In the genomic region with DNA sequence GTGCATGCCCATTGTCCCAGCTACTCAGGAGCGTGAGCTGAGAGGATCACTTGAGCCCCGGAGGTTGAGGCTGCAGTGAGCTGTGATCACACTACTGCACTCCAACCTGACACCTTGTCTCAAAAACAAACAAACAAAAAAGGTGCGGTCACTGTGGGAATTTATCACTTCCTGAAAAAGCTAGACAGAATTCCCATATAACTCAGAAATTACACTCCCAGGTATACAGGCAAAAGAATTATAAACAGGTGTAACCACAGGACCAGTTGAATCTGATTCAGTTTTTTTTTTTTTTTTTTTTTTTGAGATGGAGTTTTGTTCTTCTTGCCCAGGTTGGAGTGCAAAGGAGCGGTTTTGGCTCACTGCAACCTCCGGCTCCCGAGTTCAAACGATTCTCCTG, we compare ENCODE assay signal across 1 cellular context.
TF ChIP-seq lines count a peak whose summit lies in the region.

No MANE protein-coding gene starts in this region.

TF ChIP-seq in HepG2, 621 proteins besides CTCF, POLR2A, EP300 and RAD21:
- no peak for TF ChIP-seq MAFF (IDR thresholded peaks at IDR 0.05; ENCODE audit: low read depth, low read length)
- TF ChIP-seq ZSCAN22 (CRISPR knock-in tag; IDR thresholded peaks at IDR 0.05): no peak
- TF ChIP-seq IRF2 (CRISPR knock-in tag; IDR thresholded peaks at IDR 0.05): no peak
- no peak for TF ChIP-seq ZNF10 (CRISPR knock-in tag; IDR thresholded peaks at IDR 0.05; ENCODE audit: borderline replicate concordance, low read depth)
- no peak for TF ChIP-seq ZNF776 (CRISPR knock-in tag; IDR thresholded peaks at IDR 0.05)
- no peak for TF ChIP-seq ZNF296 (CRISPR knock-in tag; conservative IDR thresholded peaks at IDR 0.05)
- TF ChIP-seq PTBP1 (IDR thresholded peaks at IDR 0.05; ENCODE audit: low read depth, low read length, poor library complexity, severe bottlenecking): no peak
- TF ChIP-seq POLR2G (IDR thresholded peaks at IDR 0.05; ENCODE audit: low read depth, low read length): no peak
- no peak for TF ChIP-seq NR2C2 (CRISPR knock-in tag; IDR thresholded peaks at IDR 0.05; ENCODE audit: borderline replicate concordance)
- TF ChIP-seq ZFP37 (CRISPR knock-in tag; IDR thresholded peaks at IDR 0.05; ENCODE audit: borderline replicate concordance): no peak
- TF ChIP-seq, protein P1, sequence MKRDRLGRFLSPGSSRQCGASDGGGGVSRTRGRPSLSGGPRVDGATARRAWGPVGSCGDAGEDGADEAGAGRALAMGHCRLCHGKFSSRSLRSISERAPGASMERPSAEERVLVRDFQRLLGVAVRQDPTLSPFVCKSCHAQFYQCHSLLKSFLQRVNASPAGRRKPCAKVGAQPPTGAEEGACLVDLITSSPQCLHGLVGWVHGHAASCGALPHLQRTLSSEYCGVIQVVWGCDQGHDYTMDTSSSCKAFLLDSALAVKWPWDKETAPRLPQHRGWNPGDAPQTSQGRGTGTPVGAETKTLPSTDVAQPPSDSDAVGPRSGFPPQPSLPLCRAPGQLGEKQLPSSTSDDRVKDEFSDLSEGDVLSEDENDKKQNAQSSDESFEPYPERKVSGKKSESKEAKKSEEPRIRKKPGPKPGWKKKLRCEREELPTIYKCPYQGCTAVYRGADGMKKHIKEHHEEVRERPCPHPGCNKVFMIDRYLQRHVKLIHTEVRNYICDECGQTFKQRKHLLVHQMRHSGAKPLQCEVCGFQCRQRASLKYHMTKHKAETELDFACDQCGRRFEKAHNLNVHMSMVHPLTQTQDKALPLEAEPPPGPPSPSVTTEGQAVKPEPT (CRISPR knock-in tag; IDR thresholded peaks at IDR 0.05; ENCODE audit: low read depth): no peak
- no peak for TF ChIP-seq ZNF207 (IDR thresholded peaks at IDR 0.05; ENCODE audit: borderline replicate concordance)
- TF ChIP-seq, protein P2, sequence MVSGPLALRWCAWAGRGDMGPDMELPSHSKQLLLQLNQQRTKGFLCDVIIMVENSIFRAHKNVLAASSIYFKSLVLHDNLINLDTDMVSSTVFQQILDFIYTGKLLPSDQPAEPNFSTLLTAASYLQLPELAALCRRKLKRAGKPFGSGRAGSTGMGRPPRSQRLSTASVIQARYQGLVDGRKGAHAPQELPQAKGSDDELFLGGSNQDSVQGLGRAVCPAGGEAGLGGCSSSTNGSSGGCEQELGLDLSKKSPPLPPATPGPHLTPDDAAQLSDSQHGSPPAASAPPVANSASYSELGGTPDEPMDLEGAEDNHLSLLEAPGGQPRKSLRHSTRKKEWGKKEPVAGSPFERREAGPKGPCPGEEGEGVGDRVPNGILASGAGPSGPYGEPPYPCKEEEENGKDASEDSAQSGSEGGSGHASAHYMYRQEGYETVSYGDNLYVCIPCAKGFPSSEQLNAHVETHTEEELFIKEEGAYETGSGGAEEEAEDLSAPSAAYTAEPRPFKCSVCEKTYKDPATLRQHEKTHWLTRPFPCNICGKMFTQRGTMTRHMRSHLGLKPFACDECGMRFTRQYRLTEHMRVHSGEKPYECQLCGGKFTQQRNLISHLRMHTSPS (CRISPR knock-in tag; IDR thresholded peaks at IDR 0.05; ENCODE audit: low read depth): no peak
- no peak for TF ChIP-seq SOX6 (IDR thresholded peaks at IDR 0.05)
- no peak for TF ChIP-seq SOX6 (CRISPR knock-in tag; IDR thresholded peaks at IDR 0.05)
- TF ChIP-seq SPEN (CRISPR knock-in tag; IDR thresholded peaks at IDR 0.05; ENCODE audit: low read depth): no peak
